20 cellular contexts compared by ENCODE assay signal in genomic region chr9:38154501-38155421, GRCh38.
DNase-seq lines count a peak whose midpoint lies in the region; ATAC-seq, FAIRE-seq and TF ChIP-seq lines count a peak whose summit lies in the region.
"Had no signal": no experiment of that assay in that cellular context is flagged by ENCODE, and none has a peak within 500 bp of the region (broad histone marks: within the 10 kb centered on the region; RNA-seq: fewer than 3 reads in every experiment).

No MANE protein-coding gene starts in this region.

- FAIRE-seq in bronchial epithelial cell (lab: Jason Lieb, UNC) = no peak
- FAIRE-seq: GM18507 had no signal

- TF ChIP-seq CTCF in GM12872 (IDR thresholded peaks at IDR 0.05; ENCODE audit: insufficient read depth, low read depth, low read length) (0 out of 3 replicates have a peak, but pooled peaks have one; percentile 1), bronchial epithelial cell (IDR thresholded peaks at IDR 0.05; ENCODE audit: insufficient read depth, low read length, severe bottlenecking) (no peak), neural crest cell (conservative IDR thresholded peaks at IDR 0.05) (no peak)

- no peaks in the 10 kb centered on the region for H3K36me3 Mint-ChIP-seq in neural crest cell (ENCODE audit: low read depth)
- no peaks in the 10 kb centered on the region for H3K36me3 Mint-ChIP-seq in naive thymus-derived CD8-positive, alpha-beta T cell
- H3K36me3 Mint-ChIP-seq: activated naive CD4-positive, alpha-beta T cell treated with anti-CD3 and anti-CD28 coated beads, Interleukin-2, amount 50 U/mL, for 24 hours; CD8-positive, alpha-beta memory T cell had no signal

- no peak overlapping the region for H3K4me3 ChIP-seq in bronchial epithelial cell (ENCODE audit: low read depth, low read length)

- H3K9me3 Mint-ChIP-seq in neural crest cell = no peaks in the 10 kb centered on the region
- no peaks in the 10 kb centered on the region for H3K9me3 Mint-ChIP-seq in naive thymus-derived CD8-positive, alpha-beta T cell
- H3K9me3 Mint-ChIP-seq: activated naive CD4-positive, alpha-beta T cell treated with anti-CD3 and anti-CD28 coated beads, Interleukin-2, amount 50 U/mL, for 24 hours; activated T-helper 1 cell treated with anti-CD3 and anti-CD28 coated beads, Interleukin-12 subunit alpha, Interleukin-12 subunit beta, Interleukin-2, Interleukin-4 antibody, amounts not matched to agents 30 ng/mL and 10 ng/mL and 1 ng/mL, durations not matched to agents 14 hours and 24 hours and 36 hours; effector memory CD8-positive, alpha-beta T cell had no signal

- peak; percentile 44 to 60 for DNase-seq in NCI-H526 (lab: John Stamatoyannopoulos, UW)
- peak; percentile 49 for DNase-seq in bronchial epithelial cell (ENCODE audit: low read depth)
- DNase-seq in neural crest cell (ENCODE audit: low read depth, low spot score) = no peak
- no peak for DNase-seq in GM03348 (ENCODE audit: low spot score)
- no peak for DNase-seq in naive thymus-derived CD8-positive, alpha-beta T cell
- DNase-seq: activated CD4-positive, alpha-beta T cell treated with anti-CD3 and anti-CD28 coated beads for 48 hours; aorta; CD8-positive, alpha-beta memory T cell; effector memory CD8-positive, alpha-beta T cell; head of caudate nucleus; NCI-H1436 treated with DMSO at 0.1 percent for 48 hours; NCI-H226; nucleus accumbens; retina; RPMI8226 had no signal

- peak overlapping the region; percentile 35 for H3K27ac Mint-ChIP-seq in neural crest cell (ENCODE audit: unreplicated experiment)
- no peak overlapping the region for H3K27ac Mint-ChIP-seq in naive thymus-derived CD8-positive, alpha-beta T cell
- H3K27ac Mint-ChIP-seq: activated naive CD4-positive, alpha-beta T cell treated with anti-CD3 and anti-CD28 coated beads, Interleukin-2, amount 50 U/mL, for 24 hours; activated T-helper 1 cell treated with anti-CD3 and anti-CD28 coated beads, Interleukin-12 subunit alpha, Interleukin-12 subunit beta, Interleukin-2, Interleukin-4 antibody, amounts not matched to agents 30 ng/mL and 10 ng/mL and 1 ng/mL, durations not matched to agents 14 hours and 24 hours and 36 hours; CD8-positive, alpha-beta memory T cell; effector memory CD8-positive, alpha-beta T cell had no signal

- no peaks in the 10 kb centered on the region for H3K36me3 ChIP-seq in bronchial epithelial cell (ENCODE audit: control insufficient read depth, insufficient read depth, low read length)

- no peak for ATAC-seq in GM18861 (IDR thresholded peaks at IDR 0.05; ENCODE audit: unreplicated experiment)
- ATAC-seq in naive thymus-derived CD8-positive, alpha-beta T cell = no peak
- ATAC-seq: effector memory CD8-positive, alpha-beta T cell had no signal

- no peak overlapping the region for H3K4me3 Mint-ChIP-seq in neural crest cell
- H3K4me3 Mint-ChIP-seq in naive thymus-derived CD8-positive, alpha-beta T cell = no peak overlapping the region
- H3K4me3 Mint-ChIP-seq: activated naive CD4-positive, alpha-beta T cell treated with anti-CD3 and anti-CD28 coated beads, Interleukin-2, amount 50 U/mL, for 24 hours; activated T-helper 1 cell treated with anti-CD3 and anti-CD28 coated beads, Interleukin-12 subunit alpha, Interleukin-12 subunit beta, Interleukin-2, Interleukin-4 antibody, amounts not matched to agents 30 ng/mL and 10 ng/mL and 1 ng/mL, durations not matched to agents 14 hours and 24 hours and 36 hours; CD8-positive, alpha-beta memory T cell; effector memory CD8-positive, alpha-beta T cell had no signal

- peaks cover 2% of the 10 kb centered on the region for H3K27me3 Mint-ChIP-seq in neural crest cell (ENCODE audit: low read depth)
- H3K27me3 Mint-ChIP-seq in naive thymus-derived CD8-positive, alpha-beta T cell = peaks cover 0 to 14% (median 9%) of the 10 kb centered on the region in 5 donors

- H3K27me3 ChIP-seq in bronchial epithelial cell (ENCODE audit: control insufficient read depth, insufficient read depth, low read length) = no peaks in the 10 kb centered on the region

- POLR2A ChIA-PET in naive thymus-derived CD8-positive, alpha-beta T cell (lab: Charles Lee) = no interaction called here

- H3K4me1 Mint-ChIP-seq in neural crest cell = peaks cover 12% of the 10 kb centered on the region
- no peaks in the 10 kb centered on the region for H3K4me1 Mint-ChIP-seq in naive thymus-derived CD8-positive, alpha-beta T cell
- H3K4me1 Mint-ChIP-seq: activated naive CD4-positive, alpha-beta T cell treated with anti-CD3 and anti-CD28 coated beads, Interleukin-2, amount 50 U/mL, for 24 hours; CD8-positive, alpha-beta memory T cell had no signal

Comparison
In these comparisons a context has a peak if more than half of its experiments do, and no peak if none do; other contexts are left out.
1. DNase-seq: peak in NCI-H526 (2 of 2) and bronchial epithelial cell (single experiment); none in neural crest cell (single experiment), GM03348 (single experiment) and naive thymus-derived CD8-positive, alpha-beta T cell (0 of 10).